ENCODE assay signal across 10 cellular contexts in genomic region chr3:72255191-72255590, GRCh38.
A peak's percentile ranks its signal among the peaks of the same experiment; 100 is the strongest.
DNase-seq lines count a peak whose midpoint lies in the region; ATAC-seq and TF ChIP-seq lines count a peak whose summit lies in the region.
"Had no signal": no experiment of that assay in that cellular context is flagged by ENCODE, and none has a peak within 500 bp of the region (broad histone marks: within the 10 kb centered on the region; RNA-seq: fewer than 3 reads in every experiment).

No MANE protein-coding gene starts in this region.

- no peaks in the 10 kb centered on the region for H3K9me3 Mint-ChIP-seq in chondrocyte (ENCODE audit: low read depth)
- peaks cover 7% of the 10 kb centered on the region for H3K9me3 Mint-ChIP-seq in activated CD4-positive, alpha-beta memory T cell treated with anti-CD3 and anti-CD28 coated beads for 36 hours
- H3K9me3 Mint-ChIP-seq in activated naive CD8-positive, alpha-beta T cell treated with anti-CD3 and anti-CD28 coated beads, Interleukin-2, amount 50 U/mL, for 24 hours = peaks cover 7% of the 10 kb centered on the region

- H3K4me1 ChIP-seq in thoracic aorta (ENCODE audit: control insufficient read depth in 1 of 2, low read depth in 2 of 2) = peaks cover 14 to 36% of the 10 kb centered on the region in 2 donors

- intact Hi-C loops in activated CD4-positive, alpha-beta memory T cell treated with anti-CD3 and anti-CD28 coated beads for 36 hours (cut with micrococcal nuclease) = no loop called here

- peak; percentile 69 for ATAC-seq in thoracic aorta (ENCODE audit: insufficient number of reproducible peaks, low FRiP score, low read depth)
- no peak for ATAC-seq in activated naive CD8-positive, alpha-beta T cell treated with anti-CD3 and anti-CD28 coated beads, Interleukin-2, amount 50 U/mL, for 24 hours

- H3K4me3 Mint-ChIP-seq in chondrocyte (ENCODE audit: unreplicated experiment) = no peak overlapping the region
- no peak overlapping the region for H3K4me3 Mint-ChIP-seq in activated CD4-positive, alpha-beta memory T cell treated with anti-CD3 and anti-CD28 coated beads for 36 hours
- no peak overlapping the region for H3K4me3 Mint-ChIP-seq in activated naive CD8-positive, alpha-beta T cell treated with anti-CD3 and anti-CD28 coated beads, Interleukin-2, amount 50 U/mL, for 24 hours

- CTCF ChIA-PET in activated CD4-positive, alpha-beta memory T cell treated with anti-CD3 and anti-CD28 coated beads for 36 hours (lab: Charles Lee) = no interaction called here

- POLR2A ChIA-PET in activated CD4-positive, alpha-beta memory T cell treated with anti-CD3 and anti-CD28 coated beads for 36 hours (lab: Charles Lee) = no interaction called here

- H3K27me3 ChIP-seq in thoracic aorta (replicated peaks; ENCODE audit: insufficient read depth) = no peaks in the 10 kb centered on the region

- H3K27ac ChIP-seq in thoracic aorta = no peak overlapping the region

- H3K36me3 Mint-ChIP-seq in chondrocyte (ENCODE audit: low read depth) = no peaks in the 10 kb centered on the region
- H3K36me3 Mint-ChIP-seq in activated CD4-positive, alpha-beta memory T cell treated with anti-CD3 and anti-CD28 coated beads for 36 hours = peaks cover 4% of the 10 kb centered on the region
- peaks cover 3% of the 10 kb centered on the region for H3K36me3 Mint-ChIP-seq in activated naive CD8-positive, alpha-beta T cell treated with anti-CD3 and anti-CD28 coated beads, Interleukin-2, amount 50 U/mL, for 24 hours (ENCODE audit: low read depth)

- peaks cover 39% of the 10 kb centered on the region for H3K27me3 Mint-ChIP-seq in chondrocyte (ENCODE audit: low read depth)
- H3K27me3 Mint-ChIP-seq in activated CD4-positive, alpha-beta memory T cell treated with anti-CD3 and anti-CD28 coated beads for 36 hours = peaks cover 5% of the 10 kb centered on the region
- H3K27me3 Mint-ChIP-seq in activated naive CD8-positive, alpha-beta T cell treated with anti-CD3 and anti-CD28 coated beads, Interleukin-2, amount 50 U/mL, for 24 hours = peaks cover 4% of the 10 kb centered on the region

- DNase-seq in NCI-H1417 (lab: John Stamatoyannopoulos, UW) (peak in 2 of 3 experiments; percentile 37 to 53), NCI-H1417 treated with DMSO at 0.1 percent for 48 hours (lab: John Stamatoyannopoulos, UW) (no peak), chondrocyte (ENCODE audit: low spot score) (no peak), left kidney (ENCODE audit: low read depth, low spot score) (peak; percentile 81), thoracic aorta (ENCODE audit: low spot score) (no peak), activated T-cell treated with anti-CD3 and anti-CD28 coated beads for 4 hours (no peak)
- DNase-seq in activated CD4-positive, alpha-beta memory T cell treated with anti-CD3 and anti-CD28 coated beads for 36 hours = no peak
- DNase-seq in activated naive CD8-positive, alpha-beta T cell treated with anti-CD3 and anti-CD28 coated beads, Interleukin-2, amount 50 U/mL, for 24 hours = no peak
- DNase-seq: activated CD4-positive, alpha-beta T cell treated with anti-CD3 and anti-CD28 coated beads, Interleukin-2, amount 50 U/mL, for 48 hours; stimulated activated CD4-positive, alpha-beta T cell treated with anti-CD3 and anti-CD28 coated beads, Interleukin-4, amount 100 ng/mL, for 1 hour had no signal

- no peaks in the 10 kb centered on the region for H3K36me3 ChIP-seq in thoracic aorta

- no peak overlapping the region for H3K4me3 ChIP-seq in thoracic aorta

- no peaks in the 10 kb centered on the region for H3K9me3 ChIP-seq in thoracic aorta

- peak overlapping the region; percentile 18 for H3K27ac Mint-ChIP-seq in chondrocyte (ENCODE audit: unreplicated experiment)
- H3K27ac Mint-ChIP-seq in activated CD4-positive, alpha-beta memory T cell treated with anti-CD3 and anti-CD28 coated beads for 36 hours = no peak overlapping the region
- no peak overlapping the region for H3K27ac Mint-ChIP-seq in activated naive CD8-positive, alpha-beta T cell treated with anti-CD3 and anti-CD28 coated beads, Interleukin-2, amount 50 U/mL, for 24 hours

- peaks cover 31% of the 10 kb centered on the region for H3K4me1 Mint-ChIP-seq in chondrocyte (ENCODE audit: low read depth)
- H3K4me1 Mint-ChIP-seq in activated CD4-positive, alpha-beta memory T cell treated with anti-CD3 and anti-CD28 coated beads for 36 hours (ENCODE audit: low read depth) = peaks cover 32% of the 10 kb centered on the region
- H3K4me1 Mint-ChIP-seq in activated naive CD8-positive, alpha-beta T cell treated with anti-CD3 and anti-CD28 coated beads, Interleukin-2, amount 50 U/mL, for 24 hours = peaks cover 39% of the 10 kb centered on the region

- no peak for TF ChIP-seq CTCF in chondrocyte (IDR thresholded peaks at IDR 0.05)
- TF ChIP-seq CTCF in thoracic aorta (IDR thresholded peaks at IDR 0.05) = no peak

Comparison
In these comparisons a context has a peak if more than half of its experiments do, and no peak if none do; other contexts are left out.
1. DNase-seq: peak in NCI-H1417 (2 of 3) and left kidney (single experiment); none in NCI-H1417 treated with DMSO at 0.1 percent for 48 hours (single experiment), chondrocyte (single experiment), thoracic aorta (single experiment), activated CD4-positive, alpha-beta memory T cell treated with anti-CD3 and anti-CD28 coated beads for 36 hours (single experiment), activated T-cell treated with anti-CD3 and anti-CD28 coated beads for 4 hours (single experiment) and activated naive CD8-positive, alpha-beta T cell treated with anti-CD3 and anti-CD28 coated beads, Interleukin-2, amount 50 U/mL, for 24 hours (single experiment).